In the genomic region with DNA sequence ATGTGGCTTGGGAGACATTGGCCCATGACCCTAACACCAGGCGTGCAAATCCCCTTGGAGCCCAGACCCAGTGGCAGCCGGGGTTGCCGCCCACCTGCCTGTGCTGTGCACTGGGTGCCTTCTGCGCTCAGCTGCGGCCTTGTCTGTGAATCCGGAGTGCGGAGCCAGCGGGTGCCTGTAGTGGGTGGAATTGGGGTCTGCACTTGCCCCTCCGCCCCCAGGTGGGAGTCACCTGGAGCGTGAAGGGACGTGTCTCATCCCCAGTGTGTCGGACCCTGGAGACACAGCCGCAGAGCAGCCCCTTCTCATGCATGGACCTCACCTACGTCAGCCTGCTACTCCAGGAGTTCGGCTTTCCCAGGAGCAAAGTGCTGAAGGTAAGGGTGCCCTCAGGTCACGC, we compare ENCODE assay signal across 14 cellular contexts. TPM values are rescaled to one million over a fixed set of nuclear protein-coding genes. Genes with fewer than 3 reads are reported as not detected.
DNase-seq lines count a peak whose midpoint lies in the region; ATAC-seq and TF ChIP-seq lines count a peak whose summit lies in the region.
"Had no signal": no experiment of that assay in that cellular context is flagged by ENCODE, and none has a peak within 500 bp of the region (broad histone marks: within the 10 kb centered on the region; RNA-seq: fewer than 3 reads in every experiment).

No MANE protein-coding gene starts in this region.

- H3K4me1 Mint-ChIP-seq in endodermal cell (peaks cover 21% of the 10 kb centered on the region), progenitor cell of endocrine pancreas (ENCODE audit: low read depth) (peaks cover 8% of the 10 kb centered on the region)

- no peak overlapping the region for H3K4me3 Mint-ChIP-seq in endodermal cell
- H3K4me3 Mint-ChIP-seq in progenitor cell of endocrine pancreas (ENCODE audit: low read depth): no peak overlapping the region

- no peaks in the 10 kb centered on the region for H3K79me2 ChIP-seq in osteoblast (ENCODE audit: insufficient read depth, low read length)

- no peak for TF ChIP-seq RAD21 in IMR-90 (IDR thresholded peaks at IDR 0.05; ENCODE audit: low read length)

- dilution Hi-C loops in IMR-90 (cut with HindIII; ENCODE audit: low sequenced_read_pairs, unreplicated experiment): no loop called here

- no peak overlapping the region; the same call in 1 of the 2 replicates for H4K91ac ChIP-seq in IMR-90 (ENCODE audit: insufficient read depth, low read depth, low read length)

- H2AFZ ChIP-seq in IMR-90 (replicated peaks; ENCODE audit: low read length, poor library complexity) (no peak overlapping the region), osteoblast (ENCODE audit: low read length) (no peak overlapping the region)

- 99% methylated on average over 11 of the region's 16 CpGs; no CpG with 5 or more reads in 1 of the 2 experiments for WGBS in IMR-90 (ENCODE audit: extremely low coverage in 2 of 2, insufficient read length in 1 of 2), 2 experiments
- WGBS in endodermal cell (ENCODE audit: insufficient coverage in 1 of 2, insufficient read length in 1 of 2), 2 experiments: 95 to 96% methylated on average over 9 to 16 of the region's 16 CpGs

- no peak overlapping the region for H3K18ac ChIP-seq in IMR-90 (ENCODE audit: low read depth, low read length)

- H2BK120ac ChIP-seq in IMR-90 (ENCODE audit: low read depth, low read length): no peak overlapping the region; the same call in 1 of the 2 replicates

- H4K5ac ChIP-seq in IMR-90 (ENCODE audit: low read depth, low read length): no peak overlapping the region

- H3K23ac ChIP-seq in IMR-90 (ENCODE audit: low read depth, low read length): no peak overlapping the region

- no peaks in the 10 kb centered on the region for H3K27me3 Mint-ChIP-seq in endodermal cell (ENCODE audit: insufficient read depth)
- no peaks in the 10 kb centered on the region for H3K27me3 Mint-ChIP-seq in progenitor cell of endocrine pancreas

- H3K9me3 Mint-ChIP-seq in endodermal cell (no peaks in the 10 kb centered on the region), progenitor cell of endocrine pancreas (ENCODE audit: low read depth) (no peaks in the 10 kb centered on the region)

- H4K8ac ChIP-seq in IMR-90 (ENCODE audit: low read depth in 2 of 2, low read length in 2 of 2): no peak overlapping the region

- H2AK9ac ChIP-seq in IMR-90 (replicated peaks; ENCODE audit: low read depth, low read length, poor library complexity): no peak overlapping the region

- H2BK15ac ChIP-seq in IMR-90 (ENCODE audit: low read depth, low read length): 0 out of 3 replicates have a peak overlapping the region, but pooled peaks have one; percentile 85

- H3K79me1 ChIP-seq in IMR-90 (ENCODE audit: low read depth in 1 of 2, low read length in 2 of 2): peaks cover 0 to 12% of the 10 kb centered on the region in 2 experiments; a peak in 2 of 4 replicates

- no TSS peak for BruUV-seq in IMR-90 (replicated peaks; lab: Mats Ljungman, UMichigan)

- CTCF ChIA-PET in IMR-90 (lab: Yijun Ruan, JAX): no interaction called here

- TF ChIP-seq CTCF in IMR-90 (conservative IDR thresholded peaks at IDR 0.05; ENCODE audit: low read depth, low read length) (no peak), endodermal cell (conservative IDR thresholded peaks at IDR 0.05) (no peak), osteoblast (IDR thresholded peaks at IDR 0.05; ENCODE audit: extremely low read depth, low read depth, low read length) (no peak), progenitor cell of endocrine pancreas (IDR thresholded peaks at IDR 0.05; ENCODE audit: unreplicated experiment) (no peak)

- peak overlapping the region; percentile 33; the same call in 1 of the 2 replicates for H2AK5ac ChIP-seq in IMR-90 (ENCODE audit: low read depth, low read length)

- H3K14ac ChIP-seq in IMR-90 (replicated peaks; ENCODE audit: low read depth, low read length): no peak overlapping the region

- no peaks in the 10 kb centered on the region for H3K9me3 ChIP-seq in IMR-90 (ENCODE audit: control insufficient read depth, insufficient read depth, low read length)
- no peaks in the 10 kb centered on the region for H3K9me3 ChIP-seq in endodermal cell (ENCODE audit: control insufficient read depth, low read length)
- H3K9me3 ChIP-seq in osteoblast (ENCODE audit: low read depth, low read length): no peaks in the 10 kb centered on the region
- H3K9me3 ChIP-seq: Caco-2 had no signal

- H3K56ac ChIP-seq in IMR-90 (ENCODE audit: extremely low read depth, insufficient read depth, low read length): no peak overlapping the region

- H3K36me3 Mint-ChIP-seq in endodermal cell (ENCODE audit: low read depth) (peaks cover 11% of the 10 kb centered on the region), progenitor cell of endocrine pancreas (ENCODE audit: insufficient read depth) (peaks cover 7% of the 10 kb centered on the region)

- H3K4ac ChIP-seq in IMR-90 (ENCODE audit: low read depth, low read length): no peak overlapping the region; the same call in 1 of the 2 replicates

- no peak for ATAC-seq in IMR-90 (ENCODE audit: low read depth)
- ATAC-seq: K562 had no signal

- no peak overlapping the region for H3K4me2 ChIP-seq in IMR-90 (ENCODE audit: low read depth, low read length)
- no peak overlapping the region for H3K4me2 ChIP-seq in osteoblast (ENCODE audit: insufficient read depth, low read length)

- DNase-seq in Ammon's horn (ENCODE audit: low spot score): peak; percentile 11
- no peak for DNase-seq in IMR-90
- DNase-seq in endodermal cell: peak; percentile 26
- no peak for DNase-seq in osteoblast (ENCODE audit: insufficient read length, low spot score, missing footprints)
- DNase-seq in central memory CD4-positive, alpha-beta T cell: no peak
- no peak for DNase-seq in progenitor cell of endocrine pancreas (ENCODE audit: low spot score, unreplicated experiment)
- DNase-seq in COLO668 (lab: John Stamatoyannopoulos, UW; ENCODE audit: unreplicated experiment): no peak
- DNase-seq: Caco-2, DMS53, HCEC 1CT, NCI-H1436 treated with DMSO at 0.1 percent for 48 hours, NCI-H2081, NCI-H510A treated with DMSO at 0.1 percent for 48 hours had no signal

- peaks cover 12% of the 10 kb centered on the region; the same call in 1 of the 2 replicates for H3K36me3 ChIP-seq in IMR-90 (ENCODE audit: control insufficient read depth, insufficient read depth, low read length)
- H3K36me3 ChIP-seq in endodermal cell (ENCODE audit: control insufficient read depth, insufficient read depth, low read length): peaks cover 15% of the 10 kb centered on the region
- peaks cover 23% of the 10 kb centered on the region for H3K36me3 ChIP-seq in osteoblast (ENCODE audit: insufficient read depth, low read length)

- H2BK20ac ChIP-seq in IMR-90 (ENCODE audit: low read depth, low read length): no peak overlapping the region

- no peak for TF ChIP-seq POLR2A in IMR-90 (IDR thresholded peaks at IDR 0.05; ENCODE audit: low read depth, low read length)

- H3K27ac Mint-ChIP-seq in endodermal cell: no peak overlapping the region
- H3K27ac Mint-ChIP-seq in progenitor cell of endocrine pancreas: no peak overlapping the region

- in situ Hi-C loops in IMR-90 (cut with MboI; ENCODE audit: low sequenced_read_pairs): no loop called here

- H3K9me1 ChIP-seq in IMR-90 (ENCODE audit: insufficient read depth, low read length): peaks cover 13% of the 10 kb centered on the region

- peaks cover 11% of the 10 kb centered on the region for H3K4me1 ChIP-seq in IMR-90 (ENCODE audit: control insufficient read depth, insufficient read depth, low read length)
- peaks cover 14% of the 10 kb centered on the region for H3K4me1 ChIP-seq in endodermal cell (ENCODE audit: control insufficient read depth, insufficient read depth, low read length)
- peaks cover 26% of the 10 kb centered on the region for H3K4me1 ChIP-seq in osteoblast (ENCODE audit: insufficient read depth, low read length)

- H3K9ac ChIP-seq in IMR-90 (ENCODE audit: low read depth, low read length) (no peak overlapping the region), endodermal cell (ENCODE audit: extremely low read depth, low read length, poor library complexity, severe bottlenecking) (no peak overlapping the region)

- POLR2A ChIA-PET in IMR-90 (lab: Charles Lee; ENCODE audit: unreplicated experiment): no interaction called here

- H3K4me3 ChIP-seq in IMR-90 (ENCODE audit: insufficient read depth, low read depth, low read length) (no peak overlapping the region), endodermal cell (ENCODE audit: low read length) (no peak overlapping the region), osteoblast (ENCODE audit: insufficient read depth, low read length) (no peak overlapping the region)
- H3K4me3 ChIP-seq: K562 had no signal

- no peak overlapping the region for H2BK5ac ChIP-seq in IMR-90 (ENCODE audit: low read depth, low read length, poor library complexity, severe bottlenecking)

- intact Hi-C loops in IMR-90 (cut with micrococcal nuclease): no loop called here

- no peaks in the 10 kb centered on the region for H3K27me3 ChIP-seq in IMR-90 (ENCODE audit: control insufficient read depth, insufficient read depth, low read length)
- no peaks in the 10 kb centered on the region for H3K27me3 ChIP-seq in endodermal cell (ENCODE audit: control insufficient read depth, insufficient read depth, low read length, poor library complexity, severe bottlenecking)
- no peaks in the 10 kb centered on the region for H3K27me3 ChIP-seq in osteoblast (ENCODE audit: insufficient read depth, low read length)

- H3K27ac ChIP-seq in IMR-90 (ENCODE audit: insufficient read depth, low read length): no peak overlapping the region
- H3K27ac ChIP-seq in endodermal cell (ENCODE audit: low read depth, low read length): no peak overlapping the region
- H3K27ac ChIP-seq in osteoblast (ENCODE audit: low read depth, low read length): peak overlapping the region; percentile 85

- H4K20me1 ChIP-seq in IMR-90 (ENCODE audit: insufficient read depth, low read length): no peaks in the 10 kb centered on the region
- H4K20me1 ChIP-seq in osteoblast (ENCODE audit: insufficient read depth, low read length): no peaks in the 10 kb centered on the region

TF ChIP-seq in IMR-90, 13 proteins besides CTCF, POLR2A, EP300 and RAD21 (continues in another document):
- no peak for TF ChIP-seq SMC3 (IDR thresholded peaks at IDR 0.05; ENCODE audit: low read depth, low read length)

RNA-seq across cellular contexts. Expression of gene PYGB, which starts 22.9 kb away (rescaled TPM):
- 72.4 and 81.4 TPM in 2 replicates for total RNA-seq in IMR-90 (2012; rRNA removed)
- 83.1 TPM in 2 replicates for polyA plus RNA-seq in IMR-90 (2012; rRNA removed)
- polyA plus RNA-seq in IMR-90 (2012; cell fraction: cytosol; rRNA removed): 62.2 and 67.4 TPM in 2 replicates
- 106 and 206 TPM in 2 replicates for polyA plus RNA-seq in IMR-90 (2012; cell fraction: nucleus; rRNA removed; ENCODE audit: low replicate concordance)
- total RNA-seq in endodermal cell: 10 to 100 TPM; 59.3 to 66.8 TPM
- 48.4 TPM for polyA plus RNA-seq in endodermal cell (2013, experiment 1 of 2)
- polyA plus RNA-seq in endodermal cell (2013, experiment 2 of 2): 48.7 TPM
- total RNA-seq in osteoblast: 191 and 194 TPM in 2 replicates
- total RNA-seq in progenitor cell of endocrine pancreas: 54.4 and 54.9 TPM in 2 replicates

RNA-seq across cellular contexts. Expression of gene ENTPD6, which starts 29.4 kb away (rescaled TPM):
- total RNA-seq in IMR-90 (2012; rRNA removed) (53.6 and 61.1 TPM in 2 replicates), endodermal cell (10 to 100 TPM; 77.1 to 93.6 TPM), osteoblast (50.7 and 55.1 TPM in 2 replicates), progenitor cell of endocrine pancreas (85.1 and 89.2 TPM in 2 replicates)
- polyA plus RNA-seq in IMR-90 (2012; rRNA removed): 98.4 and 98.6 TPM in 2 replicates
- polyA plus RNA-seq in IMR-90 (2012; cell fraction: cytosol; rRNA removed): 79.7 and 106 TPM in 2 replicates
- polyA plus RNA-seq in IMR-90 (2012; cell fraction: nucleus; rRNA removed; ENCODE audit: low replicate concordance): 204 and 302 TPM in 2 replicates
- 49.8 TPM for polyA plus RNA-seq in endodermal cell (2013, experiment 1 of 2)
- polyA plus RNA-seq in endodermal cell (2013, experiment 2 of 2): 44.7 TPM

Comparison
In these comparisons a context has a peak if more than half of its experiments do, and no peak if none do; other contexts are left out.
1. DNase-seq: peak in Ammon's horn (single experiment) and endodermal cell (single experiment); none in IMR-90 (single experiment), osteoblast (single experiment), central memory CD4-positive, alpha-beta T cell (single experiment), progenitor cell of endocrine pancreas (single experiment) and COLO668 (single experiment).